ENCODE assay signal across 37 cellular contexts in the genomic region with DNA sequence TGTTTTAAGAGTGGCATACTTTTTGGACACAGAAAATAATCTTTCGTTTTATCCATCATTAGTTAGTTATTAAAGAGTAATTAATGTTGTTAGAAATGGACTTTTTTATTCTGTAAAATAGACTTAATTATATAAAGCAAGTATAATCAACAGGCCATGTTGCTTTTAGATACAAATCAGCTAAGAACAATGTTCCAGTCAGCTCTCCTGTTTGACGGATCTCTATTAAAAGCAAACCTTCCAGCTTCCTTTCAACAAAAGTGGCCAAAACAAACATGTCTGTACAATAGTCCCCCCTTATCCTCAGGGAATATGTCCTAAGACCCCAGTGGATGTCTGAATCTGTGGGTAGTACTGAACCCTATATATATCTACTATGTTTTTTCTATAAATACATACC. TPM values are rescaled to one million over a fixed set of nuclear protein-coding genes. Genes with fewer than 3 reads are reported as not detected.
"Had no signal": no experiment of that assay in that cellular context is flagged by ENCODE, and none has a peak within 500 bp of the region (broad histone marks: within the 10 kb centered on the region; RNA-seq: fewer than 3 reads in every experiment).

No MANE protein-coding gene starts in this region.

- H3K36me3 ChIP-seq: brain microvascular endothelial cell, esophagus squamous epithelium, gastroesophageal sphincter had no signal

- ATAC-seq: activated naive CD4-positive, alpha-beta T cell treated with anti-CD3 and anti-CD28 coated beads, Interleukin-2, amount 50 U/mL, for 72 hours; activated T-cell treated with anti-CD3 and anti-CD28 coated beads, Interleukin-2, amount 50 U/mL, for 72 hours; effector memory CD8-positive, alpha-beta T cell; gastroesophageal sphincter; T-helper 17 cell; WTC11 had no signal

- DNase-seq: activated CD4-positive, alpha-beta memory T cell treated with anti-CD3 and anti-CD28 coated beads, Interleukin-2, amount 10 ng/mL, durations not matched to agents 7 days and 5 days; activated CD4-positive, alpha-beta T cell treated with anti-CD3 and anti-CD28 coated beads for 1 hour; activated CD4-positive, alpha-beta T cell treated with anti-CD3 and anti-CD28 coated beads for 4 hours; activated CD4-positive, alpha-beta T cell treated with anti-CD3 and anti-CD28 coated beads, Interleukin-2, amount 10 ng/mL, durations not matched to agents 7 days and 5 days; activated CD4-positive, alpha-beta T cell treated with anti-CD3 and anti-CD28 coated beads, Interleukin-2, amount 50 U/mL, for 4 hours; activated CD8-positive, alpha-beta memory T cell treated with anti-CD3 and anti-CD28 coated beads, Interleukin-2, amount 50 U/mL, for 48 hours; activated gamma-delta T cell; activated naive CD4-positive, alpha-beta T cell; activated naive CD4-positive, alpha-beta T cell treated with anti-CD3 and anti-CD28 coated beads, Interleukin-2, amount 10 ng/mL, durations not matched to agents 7 days and 5 days; activated naive CD8-positive, alpha-beta T cell treated with anti-CD3 and anti-CD28 coated beads, Interleukin-2, amount 10 ng/mL, durations not matched to agents 7 days and 5 days; activated T-cell treated with anti-CD3 and anti-CD28 coated beads for 4 hours; activated T-cell treated with anti-CD3 and anti-CD28 coated beads, Interleukin-2, amount 50 U/mL, for 24 hours; activated T-cell treated with anti-CD3 and anti-CD28 coated beads, Interleukin-2, amount 50 U/mL, for 72 hours; brain microvascular endothelial cell; caudate nucleus; cortex of kidney; dermis blood vessel endothelial cell; effector CD4-positive, alpha-beta T cell; effector memory CD8-positive, alpha-beta T cell; esophagus squamous epithelium; foreskin melanocyte; head of caudate nucleus; T-helper 1 cell; T-helper 17 cell; T1000 had no signal

- FAIRE-seq: astrocyte, bronchial epithelial cell, colon had no signal

- H3K9me3 ChIP-seq: esophagus squamous epithelium, gastroesophageal sphincter had no signal

- H3K27ac ChIP-seq: brain microvascular endothelial cell, epithelial cell of prostate, esophagus squamous epithelium, gastroesophageal sphincter had no signal

- H3K4me3 ChIP-seq: esophagus squamous epithelium, gastroesophageal sphincter had no signal

RNA-seq across cellular contexts. Expression of a gene that starts 4.9 kb away (rescaled TPM):
- total RNA-seq: activated CD4-positive, alpha-beta memory T cell treated with anti-CD3 and anti-CD28 coated beads, Interleukin-2, amount 10 ng/mL, durations not matched to agents 7 days and 5 days; activated CD4-positive, alpha-beta T cell treated with anti-CD3 and anti-CD28 coated beads, Interleukin-2, amount 10 ng/mL, durations not matched to agents 7 days and 5 days; activated naive CD4-positive, alpha-beta T cell treated with anti-CD3 and anti-CD28 coated beads, Interleukin-2, amount 50 U/mL, for 72 hours; activated T-cell treated with anti-CD3 and anti-CD28 coated beads, Interleukin-2, amount 50 U/mL, for 72 hours; bronchial epithelial cell; chondrocyte; dermis blood vessel endothelial cell; T-helper 17 cell had no signal

RNA-seq across cellular contexts. Expression of a gene that starts 11.8 kb away (rescaled TPM):
- total RNA-seq: activated CD4-positive, alpha-beta memory T cell treated with anti-CD3 and anti-CD28 coated beads, Interleukin-2, amount 10 ng/mL, durations not matched to agents 7 days and 5 days; activated CD4-positive, alpha-beta T cell treated with anti-CD3 and anti-CD28 coated beads, Interleukin-2, amount 10 ng/mL, durations not matched to agents 7 days and 5 days; activated naive CD4-positive, alpha-beta T cell treated with anti-CD3 and anti-CD28 coated beads, Interleukin-2, amount 50 U/mL, for 72 hours; activated naive CD8-positive, alpha-beta T cell treated with anti-CD3 and anti-CD28 coated beads, Interleukin-2, amount 10 ng/mL, durations not matched to agents 7 days and 5 days; activated T-cell treated with anti-CD3 and anti-CD28 coated beads, Interleukin-2, amount 50 U/mL, for 72 hours; astrocyte; chondrocyte; dermis blood vessel endothelial cell; esophagus squamous epithelium; fibroblast of lung; fibroblast of villous mesenchyme; gastroesophageal sphincter; glomerular endothelial cell; T-helper 17 cell had no signal
- polyA plus RNA-seq: esophagus, fibroblast of lung had no signal
